Comparison of ENCODE assay signal across 9 cellular contexts in genomic region chr9:93500571-93501298, GRCh38. TPM values are rescaled to one million over a fixed set of nuclear protein-coding genes. Genes with fewer than 3 reads are reported as not detected.
A peak's percentile ranks its signal among the peaks of the same experiment; 100 is the strongest.
DNase-seq lines count a peak whose midpoint lies in the region; ATAC-seq, FAIRE-seq and TF ChIP-seq lines count a peak whose summit lies in the region.
"Had no signal": no experiment of that assay in that cellular context is flagged by ENCODE, and none has a peak within 500 bp of the region (broad histone marks: within the 10 kb centered on the region; RNA-seq: fewer than 3 reads in every experiment).

No MANE protein-coding gene starts in this region.

- peaks cover 36% of the 10 kb centered on the region for H3K4me1 Mint-ChIP-seq in memory B cell

- TF ChIP-seq RAD21 in K562 (CRISPR knock-in tag; conservative IDR thresholded peaks at IDR 0.05 in 1 of 2, IDR thresholded peaks at IDR 0.05 in 1 of 2) = no peak

- H3K27me3 Mint-ChIP-seq in memory B cell = no peaks in the 10 kb centered on the region

- H3K27ac ChIP-seq in heart left ventricle (peak overlapping the region; percentile 28 to 76 (median 56)), K562 (ENCODE audit: extremely low read depth, low read depth, low read length) (peak overlapping the region; percentile 40; the same call in 1 of the 3 replicates), upper lobe of right lung (peak overlapping the region; percentile 81)

- intact Hi-C loops in heart left ventricle (cut with DNase I) (loop anchor here in 6 of 10 donors (5.0 kb wide), 2 partner anchors 43 to 48 kb away; partner anchors contain the start of genes FAM120A (in 5 of the 6) and FAM120AOS (in 5 of the 6)), left cardiac atrium (cut with DNase I) (no loop called here), K562 (cut with micrococcal nuclease) (no loop called here), upper lobe of right lung (cut with DNase I) (no loop called here)

- H3K27me3 ChIP-seq in heart left ventricle = no peaks in the 10 kb centered on the region
- no peaks in the 10 kb centered on the region for H3K27me3 ChIP-seq in K562 (ENCODE audit: control insufficient read depth in 2 of 2, insufficient read depth in 2 of 2, low read length in 2 of 2)
- H3K27me3 ChIP-seq in upper lobe of right lung = no peaks in the 10 kb centered on the region

- H2AFZ ChIP-seq in K562 (ENCODE audit: low read depth, low read length) = no peak overlapping the region

- H3K4me3 ChIP-seq in heart left ventricle (peak overlapping the region in 9 of 12 donors; percentile 30 to 63 (median 46)), K562 (no peak overlapping the region), upper lobe of right lung (peak overlapping the region; percentile 42)

- TF ChIP-seq EP300 in K562 (IDR thresholded peaks at IDR 0.05; ENCODE audit: low read length) = no peak

- peak overlapping the region; percentile 90 for H3K27ac Mint-ChIP-seq in memory B cell

- peak overlapping the region; percentile 46 for H3K4me3 Mint-ChIP-seq in memory B cell

- CTCF ChIA-PET in K562 (lab: Yijun Ruan, JAX; ENCODE audit: low intra/inter-chr PET ratio) = no interaction called here

- H3K36me3 Mint-ChIP-seq in memory B cell = peaks cover 31% of the 10 kb centered on the region

- DNase-seq in heart left ventricle = no peak
- DNase-seq in left cardiac atrium = no peak
- DNase-seq in K562 (ENCODE audit: extremely low read depth in 1 of 4, low spot score in 3 of 4) = no peak
- no peak for DNase-seq in memory B cell (ENCODE audit: low spot score in 2 of 2)
- peak; percentile 29 for DNase-seq in upper lobe of right lung
- DNase-seq in NCI-H69 (lab: John Stamatoyannopoulos, UW) = no peak
- no peak for DNase-seq in DMS53 treated with DMSO at 0.1 percent for 48 hours (lab: John Stamatoyannopoulos, UW; ENCODE audit: unreplicated experiment)
- DNase-seq in NCI-H1417 treated with DMSO at 0.1 percent for 48 hours (lab: John Stamatoyannopoulos, UW) = no peak
- DNase-seq: NCI-H1105 had no signal

- H4K20me1 ChIP-seq in K562 (replicated peaks; ENCODE audit: control insufficient read depth, insufficient read depth, low read length) = 0 out of 2 replicates have a peak, but pooled peaks cover 4% of the 10 kb centered on the region

- H3K36me3 ChIP-seq in heart left ventricle (peaks cover 0 to 58% (median 47%) of the 10 kb centered on the region in 9 donors), K562 (ENCODE audit: control insufficient read depth, insufficient read depth, low read length) (peaks cover 92% of the 10 kb centered on the region), upper lobe of right lung (peaks cover 53% of the 10 kb centered on the region)

- no peak for ATAC-seq in heart left ventricle
- no peak for ATAC-seq in left cardiac atrium
- ATAC-seq in K562 = no peak
- ATAC-seq in memory B cell (ENCODE audit: low read depth) = no peak
- peak; percentile 24 for ATAC-seq in upper lobe of right lung

- TF ChIP-seq CTCF in heart left ventricle (IDR thresholded peaks at IDR 0.05) (no peak), K562 (IDR thresholded peaks at IDR 0.05 in 2 of 3, conservative IDR thresholded peaks at IDR 0.05 in 1 of 3; ENCODE audit: insufficient read depth in 2 of 3, low read depth in 1 of 3, low read length in 3 of 3) (no peak), upper lobe of right lung (IDR thresholded peaks at IDR 0.05) (no peak)

- in situ Hi-C loops in K562 (cut with MboI) = no loop called here

- 82 to 92% (median 86%) methylated on average over 4 of the region's 4 CpGs for WGBS in heart left ventricle, 4 donors
- WGBS in K562 (ENCODE audit: insufficient coverage, low coverage, missing lambda C conversion rate) = 83% methylated on average over 4 of the region's 4 CpGs

- peak overlapping the region; percentile 38 for H3K4me2 ChIP-seq in K562 (ENCODE audit: insufficient read depth, low read length)

- peaks cover 4% of the 10 kb centered on the region for H3K9me1 ChIP-seq in K562 (ENCODE audit: control insufficient read depth, insufficient read depth, low read length)

- no peaks in the 10 kb centered on the region for H3K9me3 ChIP-seq in heart left ventricle
- no peaks in the 10 kb centered on the region for H3K9me3 ChIP-seq in K562 (replicated peaks; ENCODE audit: control insufficient read depth, insufficient read depth, low read depth, low read length)
- H3K9me3 ChIP-seq in upper lobe of right lung = no peaks in the 10 kb centered on the region

- peaks cover 3 to 44% (median 20%) of the 10 kb centered on the region in 12 donors for H3K4me1 ChIP-seq in heart left ventricle
- peaks cover 2 to 3% of the 10 kb centered on the region in 2 experiments; a peak in 2 of 5 replicates for H3K4me1 ChIP-seq in K562 (replicated peaks in 1 of 2; ENCODE audit: control insufficient read depth in 2 of 2, insufficient read depth in 2 of 2, low read length in 2 of 2)
- peaks cover 22% of the 10 kb centered on the region for H3K4me1 ChIP-seq in upper lobe of right lung

- FAIRE-seq in K562 (lab: Jason Lieb, UNC) = no peak

- no peak for TF ChIP-seq POLR2A in heart left ventricle (IDR thresholded peaks at IDR 0.05)
- TF ChIP-seq POLR2A in K562 (conservative IDR thresholded peaks at IDR 0.05) = no peak

- H3K9ac ChIP-seq in K562 (ENCODE audit: insufficient read depth in 1 of 2, low read depth in 2 of 2, low read length in 2 of 2) = no peak overlapping the region

- no peaks in the 10 kb centered on the region for H3K9me3 Mint-ChIP-seq in memory B cell

- H3K79me2 ChIP-seq in K562 (ENCODE audit: control insufficient read depth, insufficient read depth, low read length) = peaks cover 51% of the 10 kb centered on the region

- BruUV-seq in K562 (replicated peaks; lab: Mats Ljungman, UMichigan) = no TSS peak

- POLR2A ChIA-PET in K562 (lab: Yijun Ruan, JAX) = no interaction called here

TF ChIP-seq in K562, 482 proteins besides CTCF, POLR2A, EP300 and RAD21:
- no peak for TF ChIP-seq EGR1 (conservative IDR thresholded peaks at IDR 0.05)
- TF ChIP-seq ZKSCAN8 (CRISPR knock-in tag; IDR thresholded peaks at IDR 0.05) = peak; percentile 86
TF ChIP-seq in K562: peak in this region for 1.

RNA-seq across cellular contexts. Expression of gene FAM120AOS, which starts 47.4 kb away (rescaled TPM):
- 10 to 100 TPM; 27.2 to 38.8 (median 33.7) TPM for total RNA-seq in heart left ventricle
- polyA plus RNA-seq in heart left ventricle = 10 to 100 TPM; 22.2 to 30.0 TPM
- total RNA-seq in left cardiac atrium = 10 to 100 TPM; 34.5 to 34.7 TPM
- 28.9 and 38.7 TPM in 2 replicates for total RNA-seq in K562 (2011; cell fraction: chromatin; rRNA removed; ENCODE audit: low replicate concordance)
- total RNA-seq in K562 (2011; cell fraction: nucleolus; rRNA removed) = 29.7 and 37.4 TPM in 2 replicates
- 28.1 and 29.3 TPM in 2 replicates for total RNA-seq in K562 (2011; cell fraction: nucleoplasm; rRNA removed)
- total RNA-seq in K562 (2014; rRNA removed) = 41.4 and 44.4 TPM in 2 replicates
- total RNA-seq in K562 (2014; rRNA removed; fragmentation: Illumina TruSeq; extraction: Trizol) = 39.3 and 42.7 TPM in 2 replicates
- 41.7 and 44.3 TPM in 2 replicates for total RNA-seq in K562 (2015; rRNA removed; fragmentation: Illumina TruSeq; extraction: Trizol)
- total RNA-seq in K562 (2021) = 39.6 and 43.5 TPM in 2 replicates
- polyA plus RNA-seq in K562 (2011; rRNA removed) = 29.6 and 46.1 TPM in 2 replicates
- polyA plus RNA-seq in K562 (2011; cell fraction: cytosol; rRNA removed) = 23.3 and 30.5 TPM in 2 replicates
- polyA plus RNA-seq in K562 (2011; cell fraction: nucleus; rRNA removed) = 19.8 and 21.6 TPM in 2 replicates
- polyA plus RNA-seq in K562 (2012) = 35.5 and 37.7 TPM in 2 replicates
- polyA plus RNA-seq in K562 (2014; fragmentation: Illumina TruSeq; extraction: Trizol) = 40.5 and 53.4 TPM in 2 replicates
- polyA plus RNA-seq in K562 (2014; fragmentation: Nextera tagmentation; extraction: Ambion mirVana) = 10 to 100 TPM; 18.8 to 19.4 TPM
- 39.3 and 41.5 TPM in 2 replicates for polyA plus RNA-seq in K562 (2014; rRNA removed)
- polyA minus RNA-seq in K562 (2011; rRNA and poly(A)+ RNA removed) = 30.7 and 32.0 TPM in 2 replicates
- polyA minus RNA-seq in K562 (2011; cell fraction: cytosol; rRNA and poly(A)+ RNA removed) = 10.5 and 19.3 TPM in 2 replicates
- polyA minus RNA-seq in K562 (2011; cell fraction: nucleus; rRNA and poly(A)+ RNA removed) = 16.7 and 21.9 TPM in 2 replicates
- total RNA-seq in upper lobe of right lung = 46.0 TPM

RNA-seq across cellular contexts. Expression of gene FAM120A, which starts 49.2 kb away (rescaled TPM):
- total RNA-seq in heart left ventricle (100 to 1,000 TPM in 7 of 9 donors, 10 to 100 TPM in 2; 88.6 to 123 (median 113) TPM), left cardiac atrium (10 to 100 TPM; 79.6 to 79.7 TPM), K562 (2014; rRNA removed) (42.2 and 56.2 TPM in 2 replicates), K562 (2014; rRNA removed; fragmentation: Illumina TruSeq; extraction: Trizol) (38.9 and 41.0 TPM in 2 replicates), K562 (2015; rRNA removed; fragmentation: Illumina TruSeq; extraction: Trizol) (59.5 and 62.1 TPM in 2 replicates), K562 (2021) (71.0 and 72.6 TPM in 2 replicates), upper lobe of right lung (109 TPM)
- polyA plus RNA-seq in heart left ventricle (100 to 1,000 TPM in 1 of 2 donors, 10 to 100 TPM in 1; 37.9 to 118 TPM), K562 (2011; rRNA removed) (50.4 and 52.3 TPM in 2 replicates), K562 (2014; fragmentation: Illumina TruSeq; extraction: Trizol) (60.3 and 69.6 TPM in 2 replicates), K562 (2014; fragmentation: Nextera tagmentation; extraction: Ambion mirVana) (10 to 100 TPM in 1 of 2 experiments, 1 to 10 TPM in 1; 8.7 to 10.3 TPM), K562 (2014; rRNA removed) (34.4 and 47.6 TPM in 2 replicates)
- total RNA-seq in K562 (2011; cell fraction: chromatin; rRNA removed; ENCODE audit: low replicate concordance) = 111 and 132 TPM in 2 replicates
- 71.4 and 76.6 TPM in 2 replicates for total RNA-seq in K562 (2011; cell fraction: nucleolus; rRNA removed)
- total RNA-seq in K562 (2011; cell fraction: nucleoplasm; rRNA removed) = 75.8 and 80.5 TPM in 2 replicates
- 34.5 and 41.7 TPM in 2 replicates for polyA plus RNA-seq in K562 (2011; cell fraction: cytosol; rRNA removed)
- 56.2 and 77.0 TPM in 2 replicates for polyA plus RNA-seq in K562 (2011; cell fraction: nucleus; rRNA removed)
- polyA plus RNA-seq in K562 (2012) = 40.3 and 51.8 TPM in 2 replicates
- polyA minus RNA-seq in K562 (2011; rRNA and poly(A)+ RNA removed) = 105 and 107 TPM in 2 replicates
- 89.4 and 94.9 TPM in 2 replicates for polyA minus RNA-seq in K562 (2011; cell fraction: cytosol; rRNA and poly(A)+ RNA removed)
- 102 and 127 TPM in 2 replicates for polyA minus RNA-seq in K562 (2011; cell fraction: nucleus; rRNA and poly(A)+ RNA removed)

Comparison
In these comparisons a context has a peak if more than half of its experiments do, and no peak if none do; other contexts are left out.
1. intact Hi-C loops: an anchor here in heart left ventricle (5.0 kb wide); none called in left cardiac atrium, K562 and upper lobe of right lung.